Comparison of ENCODE assay signal across 24 cellular contexts in genomic region chr5:540215-541147, GRCh38. TPM values are rescaled to one million over a fixed set of nuclear protein-coding genes. Genes with fewer than 3 reads are reported as not detected.
DNase-seq lines count a peak whose midpoint lies in the region; ATAC-seq, FAIRE-seq and TF ChIP-seq lines count a peak whose summit lies in the region.
"Had no signal": no experiment of that assay in that cellular context is flagged by ENCODE, and none has a peak within 500 bp of the region (broad histone marks: within the 10 kb centered on the region; RNA-seq: fewer than 3 reads in every experiment).

No MANE protein-coding gene starts in this region.

- in situ Hi-C loops in HepG2 (cut with HindIII; ENCODE audit: extremely low pct_ligation_motif_present, low pct_unique_long_range_greater_than_20kb), result no loop called here

- no TSS peak for BruUV-seq in HepG2 (replicated peaks; lab: Mats Ljungman, UMichigan)

- TF ChIP-seq CTCF in left ventricle myocardium inferior (IDR thresholded peaks at IDR 0.05; ENCODE audit: borderline replicate concordance) (no peak), Peyer's patch (IDR thresholded peaks at IDR 0.05) (no peak), HepG2 (CRISPR knock-in tag; IDR thresholded peaks at IDR 0.05) (no peak), upper lobe of right lung (IDR thresholded peaks at IDR 0.05) (no peak), smooth muscle cell (IDR thresholded peaks at IDR 0.05; ENCODE audit: borderline replicate concordance, insufficient read depth, poor library complexity, severe bottlenecking) (no peak)

- no peak overlapping the region for H3K4me2 ChIP-seq in HepG2 (ENCODE audit: low read depth, low read length)
- no peak overlapping the region for H3K4me2 ChIP-seq in smooth muscle cell

- no peak for ATAC-seq in Right ventricle myocardium inferior
- ATAC-seq in HepG2, result 0 out of 3 replicates have a peak, but pooled peaks have one; percentile 10
- no peak for ATAC-seq in upper lobe of right lung

- POLR2A ChIA-PET in HepG2 (lab: Yijun Ruan, JAX), result no interaction called here

- H3K79me2 ChIP-seq in HepG2 (ENCODE audit: insufficient read depth, low read length) (no peaks in the 10 kb centered on the region), smooth muscle cell (ENCODE audit: low read depth) (no peaks in the 10 kb centered on the region)

- H3K9ac ChIP-seq in HepG2 (ENCODE audit: insufficient read depth, low read depth, low read length) (no peak overlapping the region), smooth muscle cell (ENCODE audit: low read depth) (no peak overlapping the region)

- H3F3A ChIP-seq in smooth muscle cell (ENCODE audit: low read depth), result no peaks in the 10 kb centered on the region

- H3K4me1 ChIP-seq in left ventricle myocardium inferior (no peaks in the 10 kb centered on the region), Peyer's patch (peaks cover 0 to 16% (median 8%) of the 10 kb centered on the region in 4 donors), HepG2 (ENCODE audit: insufficient read depth, low read length) (peaks cover 28% of the 10 kb centered on the region), upper lobe of right lung (no peaks in the 10 kb centered on the region), smooth muscle cell (ENCODE audit: low read depth) (no peaks in the 10 kb centered on the region)

- 28% methylated on average over 15 of the region's 29 CpGs for WGBS in HepG2 (ENCODE audit: low lambda C conversion rate)
- WGBS in smooth muscle cell (ENCODE audit: low lambda C conversion rate), result 90% methylated on average over 27 of the region's 29 CpGs

- CTCF ChIA-PET in HepG2 (lab: Yijun Ruan, JAX; ENCODE audit: low intra/inter-chr PET ratio, low total read pairs), result no interaction called here

- H3K27me3 ChIP-seq in left ventricle myocardium inferior (ENCODE audit: low read depth) (peaks cover 88% of the 10 kb centered on the region), Peyer's patch (no peaks in the 10 kb centered on the region), HepG2 (ENCODE audit: control insufficient read depth in 1 of 2, insufficient read depth in 2 of 2, low read length in 2 of 2) (peaks cover 22 to 66% of the 10 kb centered on the region in 2 experiments; a peak in 4 of 5 replicates), upper lobe of right lung (peaks cover 48% of the 10 kb centered on the region), smooth muscle cell (ENCODE audit: low read depth) (no peaks in the 10 kb centered on the region)
- H3K27me3 ChIP-seq: testis had no signal

- no peak for TF ChIP-seq POLR2A in Peyer's patch (IDR thresholded peaks at IDR 0.05)
- TF ChIP-seq POLR2A in HepG2 (IDR thresholded peaks at IDR 0.05; ENCODE audit: insufficient read depth in 1 of 2, low read depth in 2 of 2, low read length in 2 of 2), result no peak

- H2AFZ ChIP-seq in HepG2 (ENCODE audit: low read length) (no peak overlapping the region), smooth muscle cell (ENCODE audit: low read depth) (no peak overlapping the region)

- no peaks in the 10 kb centered on the region for H3K9me3 ChIP-seq in left ventricle myocardium inferior (replicated peaks)
- H3K9me3 ChIP-seq in Peyer's patch, result peaks cover 0 to 16% (median 0%) of the 10 kb centered on the region in 4 donors
- H3K9me3 ChIP-seq in HepG2 (ENCODE audit: low read length), result no peaks in the 10 kb centered on the region
- no peaks in the 10 kb centered on the region for H3K9me3 ChIP-seq in upper lobe of right lung
- H3K9me3 ChIP-seq in smooth muscle cell (replicated peaks; ENCODE audit: low read depth), result no peaks in the 10 kb centered on the region
- H3K9me3 ChIP-seq: neutrophil, testis had no signal

- H3K36me3 ChIP-seq in left ventricle myocardium inferior (no peaks in the 10 kb centered on the region), Peyer's patch (no peaks in the 10 kb centered on the region), HepG2 (replicated peaks in 1 of 2; ENCODE audit: control insufficient read depth in 1 of 2, insufficient read depth in 2 of 2, low read length in 2 of 2) (no peaks in the 10 kb centered on the region), upper lobe of right lung (no peaks in the 10 kb centered on the region), smooth muscle cell (ENCODE audit: low read depth) (no peaks in the 10 kb centered on the region)
- H3K36me3 ChIP-seq: neutrophil had no signal

- peak; percentile 63 for DNase-seq in Right ventricle myocardium inferior (ENCODE audit: missing footprints)
- DNase-seq in left ventricle myocardium inferior, result no peak
- DNase-seq in Peyer's patch, result peak in 2 of 3 donors; percentile 43 to 45
- no peak for DNase-seq in HepG2 (ENCODE audit: low spot score)
- DNase-seq in upper lobe of right lung, result peak; percentile 55
- DNase-seq in activated T-cell treated with anti-CD3 and anti-CD28 coated beads for 4 hours, result no peak
- DNase-seq in smooth muscle cell (lab: John Stamatoyannopoulos, UW; ENCODE audit: unreplicated experiment), result no peak
- DNase-seq: CD4-positive, alpha-beta memory T cell; dermis blood vessel endothelial cell; DMS79; GOT3; Kasumi-1; NCI-H1092; NCI-H1930; NCI-H446; retina; RPMI8226; stimulated activated CD4-positive, alpha-beta T cell treated with anti-CD3 and anti-CD28 coated beads, Interleukin-15, amount 100 ng/mL, for 24 hours; T1000; testis had no signal

- no peaks in the 10 kb centered on the region for H4K20me1 ChIP-seq in HepG2 (ENCODE audit: insufficient read depth, low read length)
- no peaks in the 10 kb centered on the region for H4K20me1 ChIP-seq in smooth muscle cell (ENCODE audit: low read depth)

- FAIRE-seq in HepG2 (lab: Jason Lieb, UNC), result no peak
- FAIRE-seq: bronchial epithelial cell, endothelial cell of umbilical vein, GM12891 had no signal

- H3K27ac ChIP-seq in left ventricle myocardium inferior (replicated peaks), result no peak overlapping the region
- no peak overlapping the region for H3K27ac ChIP-seq in Peyer's patch
- no peak overlapping the region for H3K27ac ChIP-seq in HepG2 (ENCODE audit: extremely low read length, insufficient read depth, low read length)
- H3K27ac ChIP-seq in upper lobe of right lung, result no peak overlapping the region
- no peak overlapping the region for H3K27ac ChIP-seq in smooth muscle cell (ENCODE audit: low read depth)
- H3K27ac ChIP-seq: neutrophil, testis had no signal

- no peak for TF ChIP-seq RAD21 in HepG2 (CRISPR knock-in tag; IDR thresholded peaks at IDR 0.05)

- TF ChIP-seq EP300 in HepG2 (IDR thresholded peaks at IDR 0.05; ENCODE audit: low read depth in 2 of 2, low read length in 2 of 2) (no peak), HepG2 (CRISPR knock-in tag; IDR thresholded peaks at IDR 0.05; ENCODE audit: borderline replicate concordance) (no peak)

- H3K4me3 ChIP-seq in left ventricle myocardium inferior, result no peak overlapping the region
- no peak overlapping the region for H3K4me3 ChIP-seq in Peyer's patch
- H3K4me3 ChIP-seq in HepG2 (replicated peaks in 1 of 3; ENCODE audit: insufficient read depth in 1 of 3, low read depth in 2 of 3, low read length in 3 of 3), result no peak overlapping the region
- H3K4me3 ChIP-seq in upper lobe of right lung, result no peak overlapping the region
- H3K4me3 ChIP-seq in smooth muscle cell, result no peak overlapping the region
- H3K4me3 ChIP-seq: testis had no signal

- intact Hi-C loops in Right ventricle myocardium inferior (cut with DNase I) (no loop called here), left ventricle myocardium inferior (cut with micrococcal nuclease) (no loop called here), HepG2 (cut with micrococcal nuclease; ENCODE audit: unreplicated experiment) (no loop called here), upper lobe of right lung (cut with DNase I) (no loop called here)

TF ChIP-seq in HepG2, 621 proteins besides CTCF, POLR2A, EP300 and RAD21 (continues in another document):
- TF ChIP-seq POLR2AphosphoS5 (IDR thresholded peaks at IDR 0.05; ENCODE audit: low read depth, low read length) (no peak), BHLHE40 (IDR thresholded peaks at IDR 0.05; ENCODE audit: low read length) (peak; percentile 64), ZBTB1 (CRISPR knock-in tag; IDR thresholded peaks at IDR 0.05; ENCODE audit: borderline replicate concordance) (no peak), ZNF775 (CRISPR knock-in tag; IDR thresholded peaks at IDR 0.05; ENCODE audit: borderline replicate concordance) (no peak)
- TF ChIP-seq, protein P1, sequence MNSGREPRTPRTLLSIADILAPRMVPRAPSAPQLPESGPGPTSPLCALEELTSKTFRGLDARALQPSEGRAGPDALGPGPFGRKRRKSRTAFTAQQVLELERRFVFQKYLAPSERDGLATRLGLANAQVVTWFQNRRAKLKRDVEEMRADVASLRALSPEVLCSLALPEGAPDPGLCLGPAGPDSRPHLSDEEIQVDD (CRISPR knock-in tag; IDR thresholded peaks at IDR 0.05; ENCODE audit: borderline replicate concordance), result no peak

RNA-seq across cellular contexts. Expression of gene SLC9A3, which starts 16.2 kb away (rescaled TPM):
- total RNA-seq in Right ventricle myocardium inferior (1.1 TPM), left ventricle myocardium inferior (0.91 TPM), Peyer's patch (100 to 1,000 TPM in 3 of 4 donors, 10 to 100 TPM in 1; 16.5 to 320 (median 283) TPM), HepG2 (2016; rRNA removed; fragmentation: Illumina TruSeq; extraction: Trizol) (1.2 and 1.8 TPM in 2 replicates), upper lobe of right lung (1.0 TPM), smooth muscle cell (1.1 and 1.8 TPM in 2 replicates)
- total RNA-seq in HepG2 (2016; cell fraction: cytosol; rRNA removed; fragmentation: Illumina TruSeq; extraction: Trizol; ENCODE audit: low read depth), result 0.30 and 0.35 TPM in 2 replicates
- total RNA-seq in HepG2 (2016; cell fraction: insoluble cytoplasmic fraction; rRNA removed; fragmentation: Illumina TruSeq; extraction: Trizol), result 1.3 and 1.6 TPM in 2 replicates
- 1.5 and 1.9 TPM in 2 replicates for total RNA-seq in HepG2 (2016; cell fraction: membrane; rRNA removed; fragmentation: Illumina TruSeq; extraction: Trizol)
- 1.1 and 1.2 TPM in 2 replicates for total RNA-seq in HepG2 (2016; cell fraction: nucleus; rRNA removed; fragmentation: Illumina TruSeq; extraction: Trizol)
- polyA plus RNA-seq in HepG2 (2011; rRNA removed) (1.5 and 1.9 TPM in 2 replicates), smooth muscle cell (0.96 and 1.1 TPM in 2 replicates)
- 1.4 TPM in 2 replicates for polyA plus RNA-seq in HepG2 (2011; cell fraction: cytosol; rRNA removed)
- polyA plus RNA-seq in HepG2 (2011; cell fraction: nucleus; rRNA removed), result 2.2 and 2.4 TPM in 2 replicates
- polyA plus RNA-seq in HepG2 (2012), result 1.1 and 1.4 TPM in 2 replicates
- 0.37 and 0.43 TPM in 2 replicates for polyA plus RNA-seq in HepG2 (2016; cell fraction: cytosol; fragmentation: Illumina TruSeq; extraction: Trizol; ENCODE audit: low read depth)
- 1.7 and 1.8 TPM in 2 replicates for polyA plus RNA-seq in HepG2 (2016; cell fraction: insoluble cytoplasmic fraction; fragmentation: Illumina TruSeq; extraction: Trizol; ENCODE audit: low read depth)
- polyA plus RNA-seq in HepG2 (2016; cell fraction: membrane; fragmentation: Illumina TruSeq; extraction: Trizol; ENCODE audit: low read depth), result 1.4 and 1.6 TPM in 2 replicates
- polyA plus RNA-seq in HepG2 (2016; cell fraction: nucleus; fragmentation: Illumina TruSeq; extraction: Trizol; ENCODE audit: insufficient read depth, low read depth), result 1.9 and 2.4 TPM in 2 replicates
- polyA minus RNA-seq in HepG2 (2011; rRNA and poly(A)+ RNA removed; ENCODE audit: low replicate concordance), result 0.76 and 1.0 TPM in 2 replicates
- 0.35 and 0.49 TPM in 2 replicates for polyA minus RNA-seq in HepG2 (2011; cell fraction: cytosol; rRNA and poly(A)+ RNA removed)
- 0.99 and 1.0 TPM in 2 replicates for polyA minus RNA-seq in HepG2 (2011; cell fraction: nucleus; rRNA and poly(A)+ RNA removed)

Comparison
In these comparisons a context has a peak if more than half of its experiments do, and no peak if none do; other contexts are left out.
1. DNase-seq: peak in Right ventricle myocardium inferior (single experiment), Peyer's patch (2 of 3) and upper lobe of right lung (single experiment); none in left ventricle myocardium inferior (single experiment), HepG2 (single experiment), activated T-cell treated with anti-CD3 and anti-CD28 coated beads for 4 hours (single experiment) and smooth muscle cell (single experiment).